ENCODE assay signal across 8 cellular contexts in genomic region chr16:81723098-81723723, GRCh38. TPM values are rescaled to one million over a fixed set of nuclear protein-coding genes. Genes with fewer than 3 reads are reported as not detected.
DNase-seq lines count a peak whose midpoint lies in the region; ATAC-seq, FAIRE-seq and TF ChIP-seq lines count a peak whose summit lies in the region.

No MANE protein-coding gene starts in this region.

- 23% methylated on average over 8 of the region's 8 CpGs for WGBS in A549 (ENCODE audit: missing lambda C conversion rate)
- 33 to 43% (median 41%) methylated on average over 8 of the region's 8 CpGs for WGBS in stomach, 5 donors

- H3K4me3 ChIP-seq in A549 (no peak overlapping the region), kidney (ENCODE audit: low read length in 2 of 2) (no peak overlapping the region), stomach (no peak overlapping the region)

- no peaks in the 10 kb centered on the region for H3K27me3 ChIP-seq in stomach

- H3K27ac Mint-ChIP-seq in MCF 10A (ENCODE audit: low read depth, unreplicated experiment) = no peak overlapping the region

- intact Hi-C loops in MCF 10A (cut with micrococcal nuclease) = loop anchor here (1.0 to 5.0 kb wide), 6 partner anchors 100 to 518 kb away; no protein-coding TSS in a partner anchor
- intact Hi-C loops in kidney (cut with DNase I) = loop anchor here (5.0 kb wide), 1 partner anchor 321 kb away; no protein-coding TSS in a partner anchor
- intact Hi-C loops in stomach (cut with DNase I; ENCODE audit: low total_unique reads) = loop anchor here (10.0 kb wide), 2 partner anchors 108 to 318 kb away; no protein-coding TSS in a partner anchor

- ATAC-seq in A549 (peak; percentile 93 to 94), HG02642 (IDR thresholded peaks at IDR 0.05; ENCODE audit: poor library complexity, unreplicated experiment) (peak; percentile 74)

- no peak overlapping the region for H3K9ac ChIP-seq in kidney (ENCODE audit: low read length in 2 of 2)

- DNase-seq in A549 (ENCODE audit: low read depth in 1 of 2, low spot score in 1 of 2) = peak; percentile 89 to 92
- peak; percentile 74 for DNase-seq in GM10266 (ENCODE audit: extremely low spot score)
- DNase-seq in NCI-H128 (lab: John Stamatoyannopoulos, UW; ENCODE audit: unreplicated experiment) = peak; percentile 75
- peak; percentile 88 for DNase-seq in SIG-M5 treated with dmso at 0.1 percent for 504 hours (lab: John Stamatoyannopoulos, UW; ENCODE audit: unreplicated experiment)
- peak; percentile 86 for DNase-seq in MCF 10A (ENCODE audit: unreplicated experiment)
- DNase-seq in kidney = peak; percentile 9
- no peak for DNase-seq in stomach

- TF ChIP-seq POLR2A in A549 (IDR thresholded peaks at IDR 0.05; ENCODE audit: low read length) (no peak), stomach (IDR thresholded peaks at IDR 0.05) (no peak)

- H3K27ac ChIP-seq in A549 (peak overlapping the region; percentile 75 to 94), kidney (ENCODE audit: low read depth in 2 of 2, low read length in 2 of 2) (no peak overlapping the region), stomach (no peak overlapping the region)

- H3K9me3 Mint-ChIP-seq in MCF 10A (ENCODE audit: unreplicated experiment) = no peaks in the 10 kb centered on the region

- TF ChIP-seq EP300 in A549 (IDR thresholded peaks at IDR 0.05) (no peak), stomach (IDR thresholded peaks at IDR 0.05) (no peak)

- no peaks in the 10 kb centered on the region for H3K27me3 Mint-ChIP-seq in MCF 10A (ENCODE audit: insufficient read depth, unreplicated experiment)

- peaks cover 6% of the 10 kb centered on the region; the same call in 1 of the 3 replicates for H3K9me3 ChIP-seq in A549
- no peaks in the 10 kb centered on the region for H3K9me3 ChIP-seq in kidney (ENCODE audit: control insufficient read depth in 1 of 2, low read length in 2 of 2)
- no peaks in the 10 kb centered on the region for H3K9me3 ChIP-seq in stomach

- TF ChIP-seq CTCF in A549 (IDR thresholded peaks at IDR 0.05) = peak; percentile 90
- peak; percentile 60 for TF ChIP-seq CTCF in GM10266 (IDR thresholded peaks at IDR 0.05; ENCODE audit: control insufficient read depth, insufficient read depth, low read depth, missing control alignments)
- TF ChIP-seq CTCF in MCF 10A (IDR thresholded peaks at IDR 0.05; ENCODE audit: unreplicated experiment) = peak; percentile 68
- TF ChIP-seq CTCF in kidney (IDR thresholded peaks at IDR 0.05; ENCODE audit: borderline replicate concordance, extremely low read depth, insufficient read depth) = peak; percentile 81
- peak in 5 of 7 experiments; percentile 53 to 79 (median 69) for TF ChIP-seq CTCF in stomach (IDR thresholded peaks at IDR 0.05)

- peaks cover 36% of the 10 kb centered on the region for H3K4me1 ChIP-seq in A549
- no peaks in the 10 kb centered on the region for H3K4me1 ChIP-seq in kidney (ENCODE audit: control insufficient read depth in 1 of 2, insufficient read depth in 1 of 2, low read depth in 1 of 2, low read length in 2 of 2)
- peaks cover 0 to 21% (median 12%) of the 10 kb centered on the region in 4 donors for H3K4me1 ChIP-seq in stomach

- POLR2A ChIA-PET in A549 (lab: Yijun Ruan, JAX) (no interaction called here), MCF 10A (lab: Yijun Ruan, JAX) (interaction anchor here (0.7 kb wide), 1 partner anchor 347 kb away, joined by 3 read pairs; no protein-coding TSS in a partner anchor)

- H3K4me3 Mint-ChIP-seq in MCF 10A (ENCODE audit: unreplicated experiment) = no peak overlapping the region

- CTCF ChIA-PET in A549 (lab: Yijun Ruan, JAX) = interaction anchor here (0.6 to 4.8 kb wide), 32 partner anchors 9 to 691 kb away, joined by 3 to 49 read pairs (median 4); no protein-coding TSS in a partner anchor
- CTCF ChIA-PET in MCF 10A (lab: Yijun Ruan, JAX) = interaction anchor here (0.6 to 4.6 kb wide), 30 partner anchors 8 to 518 kb away, joined by 3 to 65 read pairs (median 4); partner anchors contain the start of gene BCO1

- peak; percentile 94 to 96 for TF ChIP-seq RAD21 in A549 (conservative IDR thresholded peaks at IDR 0.05 in 1 of 2, IDR thresholded peaks at IDR 0.05 in 1 of 2)

- H3K36me3 ChIP-seq in kidney (ENCODE audit: control insufficient read depth in 1 of 2, insufficient read depth in 2 of 2, low read length in 2 of 2) (no peaks in the 10 kb centered on the region), stomach (no peaks in the 10 kb centered on the region)

- H3K36me3 Mint-ChIP-seq in MCF 10A (ENCODE audit: insufficient read depth, unreplicated experiment) = no peaks in the 10 kb centered on the region

- BruUV-seq in MCF 10A (replicated peaks; lab: Mats Ljungman, UMichigan) = no TSS peak

- H3K4me2 ChIP-seq in A549 = peak overlapping the region; percentile 12; the same call in 1 of the 3 replicates

- H3K4me1 Mint-ChIP-seq in MCF 10A (ENCODE audit: insufficient read depth, unreplicated experiment) = peaks cover 15% of the 10 kb centered on the region

- peak; percentile 89 for FAIRE-seq in A549 (lab: Jason Lieb, UNC)
- no peak for FAIRE-seq in kidney (lab: Jason Lieb, UNC)

TF ChIP-seq in A549, 52 proteins besides CTCF, POLR2A, EP300 and RAD21:
- 0 out of 5 replicates have a peak, but pooled peaks of 1 of the 2 experiments have one; percentile 19 for TF ChIP-seq JUN (IDR thresholded peaks at IDR 0.05)
- no peak for TF ChIP-seq PHF8 (IDR thresholded peaks at IDR 0.05; ENCODE audit: borderline replicate concordance, low read depth)
- peak; percentile 94 for TF ChIP-seq SMC3 (IDR thresholded peaks at IDR 0.05)
- no peak for TF ChIP-seq GATA3 (IDR thresholded peaks at IDR 0.05; ENCODE audit: borderline replicate concordance)
- no peak for TF ChIP-seq HOXB13 (CRISPR knock-in tag; IDR thresholded peaks at IDR 0.05; ENCODE audit: low read depth)
- no peak for TF ChIP-seq EHF (CRISPR knock-in tag; IDR thresholded peaks at IDR 0.05)
- TF ChIP-seq CHD2 (IDR thresholded peaks at IDR 0.05; ENCODE audit: low read length, partially characterized antibody) = no peak
- peak; percentile 49; the same call in 1 of the 2 replicates for TF ChIP-seq MAX (IDR thresholded peaks at IDR 0.05)
- TF ChIP-seq PBX3 (IDR thresholded peaks at IDR 0.05) = no peak
TF ChIP-seq in A549: peak in this region for 3.

RNA-seq across cellular contexts. Expression of gene PLCG2, which starts 55.9 kb away (rescaled TPM):
- polyA plus RNA-seq in A549 (2011; rRNA removed) = 6.0 and 8.2 TPM in 2 replicates
- polyA plus RNA-seq in A549 (2012; cell fraction: cytosol; rRNA removed) = 3.6 and 4.2 TPM in 2 replicates
- 13.4 and 13.8 TPM in 2 replicates for polyA plus RNA-seq in A549 (2012; cell fraction: nucleus; rRNA removed)
- polyA plus RNA-seq in A549 (2017; fragmentation: RNase III; extraction: RNeasy Plus Mini Kit Qiagen cat#74134 plus additional on column Dnase treatment) = 2.5 to 2.8 TPM (median 2.8 TPM) in 3 replicates
- 16.9 and 22.0 TPM in 2 replicates for polyA minus RNA-seq in A549 (2011; rRNA and poly(A)+ RNA removed)
- 5.2 and 6.0 TPM in 2 replicates for total RNA-seq in MCF 10A (2022)
- total RNA-seq in kidney = 50.7 TPM
- 55.6 TPM for polyA plus RNA-seq in kidney (ENCODE audit: insufficient read depth, low read depth, low replicate concordance)
- total RNA-seq in stomach = 10 to 100 TPM in 4 of 5 donors, 1 to 10 TPM in 1; 8.1 to 68.5 (median 14.6) TPM
- 1 to 10 TPM in 2 of 3 donors, under 1 TPM in 1; 0.87 to 4.1 (median 2.0) TPM for polyA plus RNA-seq in stomach

Comparison
In these comparisons a context has a peak if more than half of its experiments do, and no peak if none do; other contexts are left out.
1. H3K27ac ChIP-seq: peak in A549 (2 of 2); none in kidney (0 of 2) and stomach (0 of 5).
2. Peak in every context shown above with its lines, with median percentiles within 50 percentile points of each other: CTCF ChIP-seq.